In the genomic region with DNA sequence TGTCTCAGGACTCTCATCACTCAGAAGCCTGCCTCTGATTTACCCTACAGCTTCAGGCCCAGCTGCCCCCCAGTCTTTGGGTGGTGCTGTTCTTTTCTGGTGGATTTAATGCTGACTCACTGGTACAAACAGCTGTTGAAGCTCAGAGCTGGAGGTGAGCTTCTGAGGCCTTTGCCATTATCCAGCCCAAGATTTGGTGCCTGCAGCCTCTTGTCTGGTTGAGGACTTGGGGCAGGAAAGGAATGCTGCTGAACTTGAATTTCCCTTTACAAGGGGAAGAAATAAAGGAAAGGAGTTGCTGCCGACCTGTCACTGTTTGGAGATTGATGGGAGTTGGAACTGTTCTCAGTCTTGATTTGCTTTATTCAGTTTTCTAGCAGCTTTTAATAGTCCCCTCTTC, we compare ENCODE assay signal across 12 cellular contexts. TPM values are rescaled to one million over a fixed set of nuclear protein-coding genes. Genes with fewer than 3 reads are reported as not detected.
DNase-seq lines count a peak whose midpoint lies in the region; ATAC-seq, FAIRE-seq and TF ChIP-seq lines count a peak whose summit lies in the region.
"Had no signal": no experiment of that assay in that cellular context is flagged by ENCODE, and none has a peak within 500 bp of the region (broad histone marks: within the 10 kb centered on the region; RNA-seq: fewer than 3 reads in every experiment).

No MANE protein-coding gene starts in this region.

- peak overlapping the region; percentile 24; the same call in 1 of the 2 replicates for H3K18ac ChIP-seq in IMR-90 (ENCODE audit: low read depth, low read length)

- H2AFZ ChIP-seq in IMR-90 (replicated peaks; ENCODE audit: low read length, poor library complexity) (no peak overlapping the region), endothelial cell of umbilical vein (ENCODE audit: low read depth, low read length) (no peak overlapping the region), osteoblast (ENCODE audit: low read length) (no peak overlapping the region)

- H3K9me3 ChIP-seq in IMR-90 (ENCODE audit: control insufficient read depth, insufficient read depth, low read length) (no peaks in the 10 kb centered on the region), endothelial cell of umbilical vein (replicated peaks; ENCODE audit: control insufficient read depth, insufficient read depth, low read length) (no peaks in the 10 kb centered on the region), osteoblast (ENCODE audit: low read depth, low read length) (no peaks in the 10 kb centered on the region)

- WGBS in IMR-90 (ENCODE audit: extremely low coverage in 2 of 2, insufficient read length in 1 of 2), 2 experiments = no CpG with 5 or more reads among the region's 1 CpG

- H3K4me3 ChIP-seq in IMR-90 (ENCODE audit: insufficient read depth, low read depth, low read length) (no peak overlapping the region), endothelial cell of umbilical vein (replicated peaks in 1 of 3; ENCODE audit: insufficient read depth in 1 of 3, low read depth in 1 of 3, low read length in 3 of 3) (no peak overlapping the region), osteoblast (ENCODE audit: insufficient read depth, low read length) (no peak overlapping the region)

- H3K9me1 ChIP-seq in IMR-90 (ENCODE audit: insufficient read depth, low read length) (no peaks in the 10 kb centered on the region; the same call in 1 of the 2 replicates), endothelial cell of umbilical vein (replicated peaks; ENCODE audit: control insufficient read depth, extremely low read depth, insufficient read depth, low read length) (no peaks in the 10 kb centered on the region)

- H2BK5ac ChIP-seq in IMR-90 (ENCODE audit: low read depth, low read length, poor library complexity, severe bottlenecking) = peak overlapping the region; percentile 16

- peaks cover 7% of the 10 kb centered on the region for H3K4me1 ChIP-seq in IMR-90 (ENCODE audit: control insufficient read depth, insufficient read depth, low read length)
- H3K4me1 ChIP-seq in endothelial cell of umbilical vein (ENCODE audit: control insufficient read depth, extremely low read depth, insufficient read depth, low read length) = peaks cover 2% of the 10 kb centered on the region
- H3K4me1 ChIP-seq in osteoblast (ENCODE audit: insufficient read depth, low read length) = peaks cover 13% of the 10 kb centered on the region

- ATAC-seq in IMR-90 (ENCODE audit: low read depth) (peak; percentile 91), GM18870 (IDR thresholded peaks at IDR 0.05; ENCODE audit: unreplicated experiment) (no peak), HG02798 (IDR thresholded peaks at IDR 0.05; ENCODE audit: poor library complexity, unreplicated experiment) (no peak)

- no peak overlapping the region for H2BK15ac ChIP-seq in IMR-90 (ENCODE audit: low read depth, low read length)

- no peak overlapping the region for H4K91ac ChIP-seq in IMR-90 (ENCODE audit: insufficient read depth, low read depth, low read length)

- H3K27me3 ChIP-seq in IMR-90 (ENCODE audit: control insufficient read depth, insufficient read depth, low read length) (no peaks in the 10 kb centered on the region), endothelial cell of umbilical vein (ENCODE audit: control insufficient read depth in 2 of 2, insufficient read depth in 2 of 2, low read length in 2 of 2) (no peaks in the 10 kb centered on the region), osteoblast (ENCODE audit: insufficient read depth, low read length) (no peaks in the 10 kb centered on the region)

- peak overlapping the region; percentile 41 for H3K4ac ChIP-seq in IMR-90 (ENCODE audit: low read depth, low read length)

- BruUV-seq in IMR-90 (replicated peaks; lab: Mats Ljungman, UMichigan) = no TSS peak
- no TSS peak for BruUV-seq in endothelial cell of umbilical vein (replicated peaks; lab: Mats Ljungman, UMichigan)

- H3K27ac ChIP-seq in IMR-90 (ENCODE audit: insufficient read depth, low read length) (peak overlapping the region; percentile 85; the same call in 1 of the 2 replicates), endothelial cell of umbilical vein (ENCODE audit: insufficient read depth, low read depth, low read length) (no peak overlapping the region), osteoblast (ENCODE audit: low read depth, low read length) (peak overlapping the region; percentile 65)

- peaks cover 7% of the 10 kb centered on the region for H3K79me2 ChIP-seq in endothelial cell of umbilical vein (ENCODE audit: control insufficient read depth, insufficient read depth, low read length)
- H3K79me2 ChIP-seq in osteoblast (ENCODE audit: insufficient read depth, low read length) = peaks cover 16% of the 10 kb centered on the region

- no peak overlapping the region for H3K14ac ChIP-seq in IMR-90 (replicated peaks; ENCODE audit: low read depth, low read length)

- H3K56ac ChIP-seq in IMR-90 (ENCODE audit: extremely low read depth, insufficient read depth, low read length) = no peak overlapping the region

- in situ Hi-C loops in IMR-90 (cut with MboI; ENCODE audit: low sequenced_read_pairs) = no loop called here

- H2AK9ac ChIP-seq in IMR-90 (replicated peaks; ENCODE audit: low read depth, low read length, poor library complexity) = no peak overlapping the region

- TF ChIP-seq POLR2A in IMR-90 (IDR thresholded peaks at IDR 0.05; ENCODE audit: low read depth, low read length) (no peak), endothelial cell of umbilical vein (IDR thresholded peaks at IDR 0.05; ENCODE audit: low read depth, low read length) (no peak)

- H3K9ac ChIP-seq in IMR-90 (ENCODE audit: low read depth, low read length) (no peak overlapping the region), endothelial cell of umbilical vein (replicated peaks; ENCODE audit: extremely low read depth, insufficient read depth, low read length) (no peak overlapping the region)

- dilution Hi-C loops in IMR-90 (cut with HindIII; ENCODE audit: low sequenced_read_pairs, unreplicated experiment) (no loop called here), endothelial cell of umbilical vein (cut with MboI; ENCODE audit: extremely low pct_ligation_motif_present, low sequenced_read_pairs) (no loop called here)

- no peak overlapping the region for H3K23ac ChIP-seq in IMR-90 (ENCODE audit: low read depth, low read length)

- no peak for FAIRE-seq in endothelial cell of umbilical vein (lab: Jason Lieb, UNC)
- FAIRE-seq: colon, GM18507 had no signal

- POLR2A ChIA-PET in IMR-90 (lab: Charles Lee; ENCODE audit: unreplicated experiment) = no interaction called here
- POLR2A ChIA-PET in endothelial cell of umbilical vein (lab: Charles Lee) = no interaction called here

- no peak overlapping the region for H2BK20ac ChIP-seq in IMR-90 (ENCODE audit: low read depth, low read length)

- no peak overlapping the region; the same call in 1 of the 2 replicates for H4K5ac ChIP-seq in IMR-90 (ENCODE audit: low read depth, low read length)

- peak; percentile 49 for DNase-seq in AG08395 (ENCODE audit: low spot score)
- peak; percentile 72 for DNase-seq in IMR-90
- peak; percentile 49 for DNase-seq in endothelial cell of umbilical vein (ENCODE audit: low read depth, low spot score)
- DNase-seq in osteoblast (ENCODE audit: insufficient read length, low spot score, missing footprints) = no peak
- DNase-seq in GOT3 (lab: John Stamatoyannopoulos, UW) = no peak
- no peak for DNase-seq in HK-2 (ENCODE audit: unreplicated experiment)
- DNase-seq: occipital lobe, Right ventricle myocardium superior had no signal

- peaks cover 5% of the 10 kb centered on the region; the same call in 1 of the 2 replicates for H4K20me1 ChIP-seq in IMR-90 (ENCODE audit: insufficient read depth, low read length)
- no peaks in the 10 kb centered on the region for H4K20me1 ChIP-seq in endothelial cell of umbilical vein (replicated peaks; ENCODE audit: control insufficient read depth, extremely low read depth, insufficient read depth, low read length)
- H4K20me1 ChIP-seq in osteoblast (ENCODE audit: insufficient read depth, low read length) = peaks cover 13% of the 10 kb centered on the region

- H3K79me1 ChIP-seq in IMR-90 (ENCODE audit: low read depth in 1 of 2, low read length in 2 of 2) = peaks cover 16 to 18% of the 10 kb centered on the region in 2 experiments

- H2AK5ac ChIP-seq in IMR-90 (ENCODE audit: low read depth, low read length) = no peak overlapping the region

- TF ChIP-seq CTCF in IMR-90 (conservative IDR thresholded peaks at IDR 0.05; ENCODE audit: low read depth, low read length) (no peak), endothelial cell of umbilical vein (IDR thresholded peaks at IDR 0.05; ENCODE audit: extremely low read depth in 1 of 2, insufficient read depth in 1 of 2, low read depth in 1 of 2, low read length in 2 of 2) (no peak), osteoblast (IDR thresholded peaks at IDR 0.05; ENCODE audit: extremely low read depth, low read depth, low read length) (no peak)

- no peak overlapping the region for H2BK120ac ChIP-seq in IMR-90 (ENCODE audit: low read depth, low read length)

- TF ChIP-seq RAD21 in IMR-90 (IDR thresholded peaks at IDR 0.05; ENCODE audit: low read length) = no peak

- intact Hi-C loops in IMR-90 (cut with micrococcal nuclease) (no loop called here), endothelial cell of umbilical vein (cut with micrococcal nuclease) (no loop called here)

- H3K36me3 ChIP-seq in IMR-90 (ENCODE audit: control insufficient read depth, insufficient read depth, low read length) (peaks cover 54% of the 10 kb centered on the region), endothelial cell of umbilical vein (ENCODE audit: control insufficient read depth in 2 of 2, extremely low read depth in 1 of 2, insufficient read depth in 2 of 2, low read length in 2 of 2) (peaks cover 23 to 27% of the 10 kb centered on the region in 2 experiments), osteoblast (ENCODE audit: insufficient read depth, low read length) (peaks cover 78% of the 10 kb centered on the region)

- peak overlapping the region in 1 of 2 experiments; percentile 20; a peak in 2 of 4 replicates for H4K8ac ChIP-seq in IMR-90 (ENCODE audit: low read depth in 2 of 2, low read length in 2 of 2)

- CTCF ChIA-PET in IMR-90 (lab: Yijun Ruan, JAX) = interaction anchor here (0.6 to 1.4 kb wide), 3 partner anchors 22 to 49 kb away, joined by 3 read pairs; no protein-coding TSS in a partner anchor
- CTCF ChIA-PET in endothelial cell of umbilical vein (lab: Charles Lee) = interaction anchor here (1.4 to 2.2 kb wide), 4 partner anchors 47 to 140 kb away, joined by 4 to 13 read pairs (median 10); no protein-coding TSS in a partner anchor

- no peak overlapping the region for H3K4me2 ChIP-seq in IMR-90 (ENCODE audit: low read depth, low read length)
- no peak overlapping the region for H3K4me2 ChIP-seq in endothelial cell of umbilical vein (ENCODE audit: insufficient read depth, low read length)
- no peak overlapping the region for H3K4me2 ChIP-seq in osteoblast (ENCODE audit: insufficient read depth, low read length)

RNA-seq across cellular contexts. Expression of a gene that starts 19.8 kb away (rescaled TPM):
- 47.5 and 48.6 TPM in 2 replicates for total RNA-seq in IMR-90 (2012; rRNA removed)
- 35.8 and 39.1 TPM in 2 replicates for polyA plus RNA-seq in IMR-90 (2012; rRNA removed)
- polyA plus RNA-seq in IMR-90 (2012; cell fraction: cytosol; rRNA removed) = 29.2 and 30.4 TPM in 2 replicates
- polyA plus RNA-seq in IMR-90 (2012; cell fraction: nucleus; rRNA removed; ENCODE audit: low replicate concordance) = 48.3 and 57.9 TPM in 2 replicates
- total RNA-seq in endothelial cell of umbilical vein = 55.8 and 60.3 TPM in 2 replicates
- polyA plus RNA-seq in endothelial cell of umbilical vein = 29.0 and 34.0 TPM in 2 replicates
- polyA plus RNA-seq in endothelial cell of umbilical vein (2011; cell fraction: cytosol; rRNA removed) = 37.2 and 42.3 TPM in 2 replicates
- 73.9 and 111 TPM in 2 replicates for polyA plus RNA-seq in endothelial cell of umbilical vein (2011; cell fraction: nucleus; rRNA removed)
- 53.7 and 54.0 TPM in 2 replicates for polyA plus RNA-seq in endothelial cell of umbilical vein (2012)
- 48.1 and 55.2 TPM in 2 replicates for polyA minus RNA-seq in endothelial cell of umbilical vein
- 50.5 TPM for polyA minus RNA-seq in endothelial cell of umbilical vein (2011; cell fraction: cytosol; rRNA and poly(A)+ RNA removed)
- 23.3 and 30.2 TPM in 2 replicates for polyA minus RNA-seq in endothelial cell of umbilical vein (2011; cell fraction: nucleus; rRNA and poly(A)+ RNA removed)
- total RNA-seq in osteoblast = 37.3 and 37.4 TPM in 2 replicates

RNA-seq across cellular contexts. Expression of a gene that starts 26.0 kb away (rescaled TPM):
- 16.1 and 18.8 TPM in 2 replicates for total RNA-seq in IMR-90 (2012; rRNA removed)
- 21.2 TPM in 2 replicates for polyA plus RNA-seq in IMR-90 (2012; rRNA removed)
- 11.5 and 12.8 TPM in 2 replicates for polyA plus RNA-seq in IMR-90 (2012; cell fraction: cytosol; rRNA removed)
- 37.5 and 59.7 TPM in 2 replicates for polyA plus RNA-seq in IMR-90 (2012; cell fraction: nucleus; rRNA removed; ENCODE audit: low replicate concordance)
- total RNA-seq in endothelial cell of umbilical vein = 75.1 and 88.3 TPM in 2 replicates
- 19.2 and 20.3 TPM in 2 replicates for polyA plus RNA-seq in endothelial cell of umbilical vein
- 14.5 and 15.8 TPM in 2 replicates for polyA plus RNA-seq in endothelial cell of umbilical vein (2011; cell fraction: cytosol; rRNA removed)
- 75.7 and 89.5 TPM in 2 replicates for polyA plus RNA-seq in endothelial cell of umbilical vein (2011; cell fraction: nucleus; rRNA removed)
- polyA plus RNA-seq in endothelial cell of umbilical vein (2012) = 34.0 and 45.9 TPM in 2 replicates
- polyA minus RNA-seq in endothelial cell of umbilical vein = 142 and 159 TPM in 2 replicates
- polyA minus RNA-seq in endothelial cell of umbilical vein (2011; cell fraction: cytosol; rRNA and poly(A)+ RNA removed) = 27.1 TPM
- polyA minus RNA-seq in endothelial cell of umbilical vein (2011; cell fraction: nucleus; rRNA and poly(A)+ RNA removed) = 244 and 248 TPM in 2 replicates
- total RNA-seq in osteoblast = 29.0 and 37.4 TPM in 2 replicates

RNA-seq across cellular contexts. Expression of a gene that starts 26.6 kb away (rescaled TPM):
- total RNA-seq in IMR-90 (2012; rRNA removed) (71.7 and 82.3 TPM in 2 replicates), endothelial cell of umbilical vein (32.6 and 33.7 TPM in 2 replicates), osteoblast (67.3 and 83.4 TPM in 2 replicates)
- polyA plus RNA-seq in IMR-90 (2012; rRNA removed) (51.2 and 59.8 TPM in 2 replicates), endothelial cell of umbilical vein (47.3 and 49.1 TPM in 2 replicates)
- polyA plus RNA-seq in IMR-90 (2012; cell fraction: cytosol; rRNA removed) = 39.5 and 39.8 TPM in 2 replicates
- 11.0 and 12.8 TPM in 2 replicates for polyA plus RNA-seq in IMR-90 (2012; cell fraction: nucleus; rRNA removed; ENCODE audit: low replicate concordance)
- polyA plus RNA-seq in endothelial cell of umbilical vein (2011; cell fraction: cytosol; rRNA removed) = 53.2 and 55.1 TPM in 2 replicates
- 15.2 and 17.5 TPM in 2 replicates for polyA plus RNA-seq in endothelial cell of umbilical vein (2011; cell fraction: nucleus; rRNA removed)
- 28.9 and 34.9 TPM in 2 replicates for polyA plus RNA-seq in endothelial cell of umbilical vein (2012)
- 44.6 and 46.7 TPM in 2 replicates for polyA minus RNA-seq in endothelial cell of umbilical vein
- polyA minus RNA-seq in endothelial cell of umbilical vein (2011; cell fraction: cytosol; rRNA and poly(A)+ RNA removed) = 95.8 TPM
- polyA minus RNA-seq in endothelial cell of umbilical vein (2011; cell fraction: nucleus; rRNA and poly(A)+ RNA removed) = 8.5 and 16.6 TPM in 2 replicates

RNA-seq across cellular contexts. Expression of a gene that starts 33.9 kb away (rescaled TPM):
- total RNA-seq in IMR-90 (2012; rRNA removed) (7.2 TPM in 2 replicates), endothelial cell of umbilical vein (10.6 and 12.0 TPM in 2 replicates), osteoblast (6.8 and 7.2 TPM in 2 replicates)
- polyA plus RNA-seq in IMR-90 (2012; rRNA removed) (16.7 and 17.3 TPM in 2 replicates), endothelial cell of umbilical vein (22.3 and 23.3 TPM in 2 replicates)
- 9.5 and 11.1 TPM in 2 replicates for polyA plus RNA-seq in IMR-90 (2012; cell fraction: cytosol; rRNA removed)
- polyA plus RNA-seq in IMR-90 (2012; cell fraction: nucleus; rRNA removed; ENCODE audit: low replicate concordance) = 8.2 and 15.9 TPM in 2 replicates
- polyA plus RNA-seq in endothelial cell of umbilical vein (2011; cell fraction: cytosol; rRNA removed) = 12.1 and 12.9 TPM in 2 replicates
- polyA plus RNA-seq in endothelial cell of umbilical vein (2011; cell fraction: nucleus; rRNA removed) = 13.5 and 15.0 TPM in 2 replicates
- polyA plus RNA-seq in endothelial cell of umbilical vein (2012) = 6.6 and 8.4 TPM in 2 replicates
- polyA minus RNA-seq in endothelial cell of umbilical vein = 15.3 and 22.2 TPM in 2 replicates
- 22.1 TPM for polyA minus RNA-seq in endothelial cell of umbilical vein (2011; cell fraction: cytosol; rRNA and poly(A)+ RNA removed)
- polyA minus RNA-seq in endothelial cell of umbilical vein (2011; cell fraction: nucleus; rRNA and poly(A)+ RNA removed) = 7.6 and 12.0 TPM in 2 replicates

RNA-seq across cellular contexts. Expression of a gene that starts 34.7 kb away (rescaled TPM):
- total RNA-seq in IMR-90 (2012; rRNA removed) (33.9 and 40.5 TPM in 2 replicates), endothelial cell of umbilical vein (87.3 and 103 TPM in 2 replicates), osteoblast (56.5 and 64.8 TPM in 2 replicates)
- polyA plus RNA-seq in IMR-90 (2012; rRNA removed) (43.7 and 44.0 TPM in 2 replicates), endothelial cell of umbilical vein (58.4 and 63.1 TPM in 2 replicates)
- polyA plus RNA-seq in IMR-90 (2012; cell fraction: cytosol; rRNA removed) = 27.9 and 33.6 TPM in 2 replicates
- polyA plus RNA-seq in IMR-90 (2012; cell fraction: nucleus; rRNA removed; ENCODE audit: low replicate concordance) = 45.1 and 54.4 TPM in 2 replicates
- polyA plus RNA-seq in endothelial cell of umbilical vein (2011; cell fraction: cytosol; rRNA removed) = 48.2 and 59.3 TPM in 2 replicates
- polyA plus RNA-seq in endothelial cell of umbilical vein (2011; cell fraction: nucleus; rRNA removed) = 60.5 and 77.4 TPM in 2 replicates
- polyA plus RNA-seq in endothelial cell of umbilical vein (2012) = 60.2 and 63.8 TPM in 2 replicates
- 53.5 and 54.4 TPM in 2 replicates for polyA minus RNA-seq in endothelial cell of umbilical vein
- polyA minus RNA-seq in endothelial cell of umbilical vein (2011; cell fraction: cytosol; rRNA and poly(A)+ RNA removed) = 19.0 TPM
- 22.0 and 23.6 TPM in 2 replicates for polyA minus RNA-seq in endothelial cell of umbilical vein (2011; cell fraction: nucleus; rRNA and poly(A)+ RNA removed)

Comparison
In these comparisons a context has a peak if more than half of its experiments do, and no peak if none do; other contexts are left out.
1. DNase-seq: peak in AG08395 (single experiment), IMR-90 (single experiment) and endothelial cell of umbilical vein (single experiment); none in osteoblast (single experiment), GOT3 (single experiment) and HK-2 (single experiment).